In the genomic region with DNA sequence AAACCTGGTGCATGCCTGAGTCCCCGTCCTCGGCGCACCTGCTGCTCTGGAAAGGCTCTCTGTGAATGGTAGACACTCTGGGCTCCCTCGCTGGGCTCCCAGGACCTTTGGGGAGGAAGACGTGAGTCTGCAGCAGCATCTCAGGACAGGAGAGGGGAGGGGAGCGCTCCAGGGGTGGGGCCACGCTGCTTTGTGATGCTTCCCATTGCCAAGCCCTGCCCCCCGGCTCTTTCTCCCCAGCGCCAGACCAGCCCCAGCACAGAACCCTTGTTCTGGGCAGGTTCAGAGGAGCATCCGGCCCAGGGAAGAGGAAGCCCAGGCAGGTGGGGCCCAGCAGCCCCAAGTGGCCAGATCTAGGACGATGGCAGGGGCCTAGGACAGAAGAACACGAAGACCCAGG, we compare ENCODE assay signal across 28 cellular contexts.
"Had no signal": no experiment of that assay in that cellular context is flagged by ENCODE, and none has a peak within 500 bp of the region (broad histone marks: within the 10 kb centered on the region; RNA-seq: fewer than 3 reads in every experiment).

No MANE protein-coding gene starts in this region.

- H3K4me1 Mint-ChIP-seq: immature natural killer cell; mesothelial cell of epicardium; naive B cell; natural killer cell; nephron progenitor cell; stimulated activated effector memory CD8-positive, alpha-beta T cell treated with anti-CD3 and anti-CD28 coated beads, Interleukin-12 subunit alpha, Interleukin-12 subunit beta, amount 100 ng/mL, for 72 hours had no signal

- H3K9me3 Mint-ChIP-seq: immature natural killer cell; mesothelial cell of epicardium; natural killer cell; nephron progenitor cell; stimulated activated effector memory CD8-positive, alpha-beta T cell treated with anti-CD3 and anti-CD28 coated beads, Interleukin-12 subunit alpha, Interleukin-12 subunit beta, amount 100 ng/mL, for 72 hours; stimulated activated naive CD8-positive, alpha-beta T cell treated with anti-CD3 and anti-CD28 coated beads, Interleukin-15, Interleukin-2, amounts not matched to agents 100 ng/mL and 50 ng/mL, for 24 hours had no signal

- H3K9ac ChIP-seq: neural progenitor cell had no signal

- H3K27ac ChIP-seq: left lung, lower lobe of right lung, neural progenitor cell, pancreas, prostate gland, skin epidermis, suprapubic skin, thoracic aorta, tibial artery, upper lobe of right lung had no signal

- ATAC-seq: left colon; left lung; lower lobe of right lung; natural killer cell; pancreas; right cardiac atrium; sciatic nerve; stimulated activated effector memory CD8-positive, alpha-beta T cell treated with anti-CD3 and anti-CD28 coated beads, Interleukin-12 subunit alpha, Interleukin-12 subunit beta, amount 100 ng/mL, for 72 hours; upper lobe of right lung had no signal

- H3K27me3 ChIP-seq: pancreas had no signal

- H3K4me3 ChIP-seq: left lung, lower lobe of right lung, neural progenitor cell, pancreas, prostate gland, skin epidermis, suprapubic skin, thoracic aorta, tibial artery, upper lobe of right lung had no signal

- H3K4me1 ChIP-seq: left lung, lower lobe of right lung, neural progenitor cell, pancreas, prostate gland, suprapubic skin, tibial artery, upper lobe of right lung had no signal

- H3K9me3 ChIP-seq: left lung, lower lobe of right lung, pancreas, prostate gland, suprapubic skin, thoracic aorta, upper lobe of right lung had no signal

- H3K36me3 ChIP-seq: left lung, lower lobe of right lung, neural progenitor cell, pancreas, prostate gland, suprapubic skin, thoracic aorta, tibial artery, upper lobe of right lung had no signal

- H3K4me2 ChIP-seq: neural progenitor cell had no signal

- DNase-seq: hypothalamus; immature natural killer cell; kidney; left colon; lower lobe of right lung; mammary epithelial cell; mesenchymal stem cell; naive B cell; natural killer cell; nephron progenitor cell; pancreas; retina; right cardiac atrium; stimulated activated CD4-positive, alpha-beta T cell treated with anti-CD3 and anti-CD28 coated beads, Interleukin-4, amount 100 ng/mL, for 24 hours; stimulated activated naive CD4-positive, alpha-beta T cell; tibial artery; trophoblast cell; upper lobe of right lung had no signal

- H3K27ac Mint-ChIP-seq: immature natural killer cell; mesothelial cell of epicardium; natural killer cell; nephron progenitor cell; neural progenitor cell; stimulated activated effector memory CD8-positive, alpha-beta T cell treated with anti-CD3 and anti-CD28 coated beads, Interleukin-12 subunit alpha, Interleukin-12 subunit beta, amount 100 ng/mL, for 72 hours; stimulated activated naive CD8-positive, alpha-beta T cell treated with anti-CD3 and anti-CD28 coated beads, Interleukin-15, Interleukin-2, amounts not matched to agents 100 ng/mL and 50 ng/mL, for 24 hours had no signal

- H3K36me3 Mint-ChIP-seq: immature natural killer cell; mesothelial cell of epicardium; natural killer cell; neural progenitor cell; stimulated activated effector memory CD8-positive, alpha-beta T cell treated with anti-CD3 and anti-CD28 coated beads, Interleukin-12 subunit alpha, Interleukin-12 subunit beta, amount 100 ng/mL, for 72 hours had no signal

- H3K4me3 Mint-ChIP-seq: immature natural killer cell; mesothelial cell of epicardium; naive B cell; natural killer cell; nephron progenitor cell; neural progenitor cell; stimulated activated effector memory CD8-positive, alpha-beta T cell treated with anti-CD3 and anti-CD28 coated beads, Interleukin-12 subunit alpha, Interleukin-12 subunit beta, amount 100 ng/mL, for 72 hours; stimulated activated naive CD8-positive, alpha-beta T cell treated with anti-CD3 and anti-CD28 coated beads, Interleukin-15, Interleukin-2, amounts not matched to agents 100 ng/mL and 50 ng/mL, for 24 hours had no signal
